27 cellular contexts compared by ENCODE assay signal in the genomic region with DNA sequence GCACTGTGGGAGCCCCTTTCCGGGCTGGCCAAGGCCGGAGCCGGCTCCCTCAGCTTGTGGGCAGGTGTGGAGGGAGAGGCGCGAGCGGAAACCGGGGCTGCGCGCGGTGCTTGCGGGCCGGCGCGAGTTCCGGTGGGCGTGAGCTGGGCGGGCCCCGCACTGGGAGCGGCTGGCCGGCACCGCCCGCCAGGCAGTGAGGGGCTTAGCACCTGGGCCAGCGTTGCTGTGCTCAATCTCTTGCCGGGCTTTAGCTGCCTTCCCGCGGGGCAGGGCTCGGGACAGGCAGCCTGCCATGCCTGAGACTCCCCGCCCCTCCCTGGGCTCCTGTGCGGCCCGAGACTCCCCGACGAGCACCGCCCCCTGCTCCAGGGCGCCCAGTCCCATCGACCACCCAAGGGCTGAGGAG.
DNase-seq lines count a peak whose midpoint lies in the region; FAIRE-seq and TF ChIP-seq lines count a peak whose summit lies in the region.
"Had no signal": no experiment of that assay in that cellular context is flagged by ENCODE, and none has a peak within 500 bp of the region (broad histone marks: within the 10 kb centered on the region; RNA-seq: fewer than 3 reads in every experiment).

No MANE protein-coding gene starts in this region.

- H3K4me3 Mint-ChIP-seq in brain (peak overlapping the region; percentile 82 to 88 (median 83)), immature natural killer cell (no peak overlapping the region)
- H3K4me3 Mint-ChIP-seq: activated naive CD4-positive, alpha-beta T cell treated with anti-CD3 and anti-CD28 coated beads, Interleukin-2, amount 50 U/mL, for 24 hours; IgD-negative memory B cell; stimulated activated naive CD8-positive, alpha-beta T cell treated with anti-CD3 and anti-CD28 coated beads, Interleukin-15, Interleukin-2, amounts not matched to agents 100 ng/mL and 50 ng/mL, for 24 hours; T-cell had no signal

- no peak overlapping the region for H3K9ac ChIP-seq in smooth muscle cell (ENCODE audit: low read depth)

- no peaks in the 10 kb centered on the region for H3K36me3 ChIP-seq in smooth muscle cell (ENCODE audit: low read depth)
- H3K36me3 ChIP-seq: esophagus squamous epithelium, gastroesophageal sphincter had no signal

- H3K4me3 ChIP-seq in smooth muscle cell, result peak overlapping the region; percentile 16
- H3K4me3 ChIP-seq: coronary artery, esophagus squamous epithelium, gastroesophageal sphincter, psoas muscle had no signal

- H4K20me1 ChIP-seq in smooth muscle cell (ENCODE audit: low read depth), result no peaks in the 10 kb centered on the region

- no peak for FAIRE-seq in D721Med (lab: Jason Lieb, UNC)
- FAIRE-seq: GM12892, H1 had no signal

- H3K27me3 Mint-ChIP-seq in brain (no peaks in the 10 kb centered on the region), immature natural killer cell (ENCODE audit: low read depth in 3 of 3) (no peaks in the 10 kb centered on the region)
- H3K27me3 Mint-ChIP-seq: activated naive CD4-positive, alpha-beta T cell treated with anti-CD3 and anti-CD28 coated beads, Interleukin-2, amount 50 U/mL, for 24 hours; IgD-negative memory B cell; stimulated activated naive CD8-positive, alpha-beta T cell treated with anti-CD3 and anti-CD28 coated beads, Interleukin-15, Interleukin-2, amounts not matched to agents 100 ng/mL and 50 ng/mL, for 24 hours; T-cell had no signal

- H3K27me3 ChIP-seq in smooth muscle cell (ENCODE audit: low read depth), result no peaks in the 10 kb centered on the region
- H3K27me3 ChIP-seq: esophagus squamous epithelium, gastroesophageal sphincter had no signal

- DNase-seq in DMS53 (lab: John Stamatoyannopoulos, UW) (peak; percentile 67), DMS53 treated with DMSO at 0.1 percent for 48 hours (lab: John Stamatoyannopoulos, UW; ENCODE audit: unreplicated experiment) (no peak), islet precursor cell (peak; percentile 72), smooth muscle cell (lab: John Stamatoyannopoulos, UW; ENCODE audit: unreplicated experiment) (no peak), D721Med (ENCODE audit: insufficient read length, low spot score) (no peak), nucleus accumbens (lab: John Stamatoyannopoulos, UW) (no peak), immature natural killer cell (no peak)
- DNase-seq: activated CD4-positive, alpha-beta T cell treated with anti-CD3 and anti-CD28 coated beads, Interleukin-2, amount 50 U/mL, for 48 hours; activated CD8-positive, alpha-beta memory T cell treated with anti-CD3 and anti-CD28 coated beads, Interleukin-2, amount 50 U/mL, for 48 hours; amygdala; esophagus squamous epithelium; mammary epithelial cell; NCI-H1105; NCI-H187 treated with DMSO at 0.1 percent for 48 hours; NCI-H2227 treated with DMSO at 0.1 percent for 48 hours; T-cell had no signal

- H3K27ac ChIP-seq in smooth muscle cell (ENCODE audit: low read depth), result no peak overlapping the region
- H3K27ac ChIP-seq: 22Rv1, C4-2B, coronary artery, esophagus squamous epithelium, gastroesophageal sphincter, psoas muscle had no signal

- H3K9me3 Mint-ChIP-seq in brain (no peaks in the 10 kb centered on the region), immature natural killer cell (peaks cover 8 to 43% (median 31%) of the 10 kb centered on the region in 6 donors)

- no peaks in the 10 kb centered on the region for H3K36me3 Mint-ChIP-seq in brain
- peaks cover 0 to 6% (median 4%) of the 10 kb centered on the region in 3 donors for H3K36me3 Mint-ChIP-seq in immature natural killer cell
- H3K36me3 Mint-ChIP-seq: activated naive CD4-positive, alpha-beta T cell treated with anti-CD3 and anti-CD28 coated beads, Interleukin-2, amount 50 U/mL, for 24 hours; IgD-negative memory B cell; T-cell had no signal

- H3K4me1 ChIP-seq in smooth muscle cell (ENCODE audit: low read depth), result no peaks in the 10 kb centered on the region
- H3K4me1 ChIP-seq: gastroesophageal sphincter, psoas muscle had no signal

- H3K79me2 ChIP-seq in smooth muscle cell (ENCODE audit: low read depth), result no peaks in the 10 kb centered on the region

- H3K4me2 ChIP-seq in smooth muscle cell, result no peak overlapping the region

- H3K9me3 ChIP-seq in smooth muscle cell (replicated peaks; ENCODE audit: low read depth), result no peaks in the 10 kb centered on the region
- H3K9me3 ChIP-seq: gastroesophageal sphincter, psoas muscle had no signal

- WGBS in smooth muscle cell (ENCODE audit: low lambda C conversion rate), result 87% methylated on average over 35 of the region's 35 CpGs

- no peak overlapping the region for H2AFZ ChIP-seq in smooth muscle cell (ENCODE audit: low read depth)

- no peaks in the 10 kb centered on the region for H3F3A ChIP-seq in smooth muscle cell (ENCODE audit: low read depth)

- TF ChIP-seq CTCF in brain (conservative IDR thresholded peaks at IDR 0.05) (no peak), smooth muscle cell (IDR thresholded peaks at IDR 0.05; ENCODE audit: borderline replicate concordance, insufficient read depth, poor library complexity, severe bottlenecking) (no peak), D721Med (IDR thresholded peaks at IDR 0.05; ENCODE audit: insufficient read depth, missing control alignments) (no peak)

- H3K27ac Mint-ChIP-seq in brain (peak overlapping the region in 1 of 5 experiments; percentile 81), immature natural killer cell (no peak overlapping the region)
- H3K27ac Mint-ChIP-seq: activated naive CD4-positive, alpha-beta T cell treated with anti-CD3 and anti-CD28 coated beads, Interleukin-2, amount 50 U/mL, for 24 hours; IgD-negative memory B cell; stimulated activated naive CD8-positive, alpha-beta T cell treated with anti-CD3 and anti-CD28 coated beads, Interleukin-15, Interleukin-2, amounts not matched to agents 100 ng/mL and 50 ng/mL, for 24 hours; T-cell had no signal

- H3K4me1 Mint-ChIP-seq in brain (peaks cover 3% of the 10 kb centered on the region), immature natural killer cell (no peaks in the 10 kb centered on the region)
- H3K4me1 Mint-ChIP-seq: activated naive CD4-positive, alpha-beta T cell treated with anti-CD3 and anti-CD28 coated beads, Interleukin-2, amount 50 U/mL, for 24 hours; IgD-negative memory B cell; T-cell had no signal

Comparison
In these comparisons a context has a peak if more than half of its experiments do, and no peak if none do; other contexts are left out.
1. DNase-seq: peak in DMS53 (single experiment) and islet precursor cell (single experiment); none in DMS53 treated with DMSO at 0.1 percent for 48 hours (single experiment), smooth muscle cell (single experiment), D721Med (single experiment), nucleus accumbens (0 of 56) and immature natural killer cell (0 of 3).
2. H3K4me3 Mint-ChIP-seq: peak in brain (5 of 5); none in immature natural killer cell (0 of 5).